20 cellular contexts compared by ENCODE assay signal in genomic region chr6:142008776-142009175, GRCh38.
"Had no signal": no experiment of that assay in that cellular context is flagged by ENCODE, and none has a peak within 500 bp of the region (broad histone marks: within the 10 kb centered on the region; RNA-seq: fewer than 3 reads in every experiment).

No MANE protein-coding gene starts in this region.

- H3K4me3 ChIP-seq: heart right ventricle, left lung, lower lobe of right lung, neural progenitor cell, thoracic aorta had no signal

- H3K27ac ChIP-seq: heart right ventricle, left lung, lower lobe of right lung, neural progenitor cell, thoracic aorta had no signal

- H3K4me1 ChIP-seq: left lung, lower lobe of right lung had no signal

- ATAC-seq: activated CD4-positive, alpha-beta T cell treated with anti-CD3 and anti-CD28 coated beads for 36 hours; activated T-cell treated with anti-CD3 and anti-CD28 coated beads, Interleukin-2, amount 50 U/mL, for 72 hours; effector memory CD8-positive, alpha-beta T cell; esophagus mucosa; heart right ventricle; lower lobe of right lung; natural killer cell; right cardiac atrium had no signal

- H3K9ac ChIP-seq: neural progenitor cell had no signal

- DNase-seq: activated B cell treated with CpG ODN at 0.5 μM for 24 hours; activated CD4-positive, alpha-beta T cell treated with anti-CD3 and anti-CD28 coated beads for 36 hours; activated CD4-positive, alpha-beta T cell treated with anti-CD3 and anti-CD28 coated beads, Interleukin-2, amount 50 U/mL, for 4 hours; activated naive CD4-positive, alpha-beta T cell treated with Interleukin-2 at 50 U/mL for 16 hours; activated T-cell treated with anti-CD3 and anti-CD28 coated beads for 4 hours; activated T-cell treated with anti-CD3 and anti-CD28 coated beads, Interleukin-2, amount 50 U/mL, for 72 hours; aorta; caudate nucleus; cortex of kidney; effector memory CD8-positive, alpha-beta T cell; heart right ventricle; left lung; lower lobe of right lung; natural killer cell; occipital lobe; right cardiac atrium; stimulated activated CD4-positive, alpha-beta T cell treated with anti-CD3 and anti-CD28 coated beads, Interleukin-2, amount 100 ng/mL, for 48 hours had no signal

- H3K36me3 ChIP-seq: heart right ventricle, left lung, lower lobe of right lung, neural progenitor cell, thoracic aorta had no signal

- H2AFZ ChIP-seq: neural progenitor cell had no signal

- H3K9me3 ChIP-seq: left lung, lower lobe of right lung, thoracic aorta had no signal

- H3K27me3 ChIP-seq: heart right ventricle, left lung, neural progenitor cell had no signal

- H3K4me2 ChIP-seq: neural progenitor cell had no signal
